8 cellular contexts compared by ENCODE assay signal in genomic region chr3:38139191-38139590, GRCh38. TPM values are rescaled to one million over a fixed set of nuclear protein-coding genes. Genes with fewer than 3 reads are reported as not detected.
DNase-seq lines count a peak whose midpoint lies in the region; ATAC-seq, FAIRE-seq and TF ChIP-seq lines count a peak whose summit lies in the region.

No MANE protein-coding gene starts in this region.

- H3K27ac ChIP-seq in esophagus squamous epithelium: peak overlapping the region; percentile 90 to 98 (median 94)

- H3K4me1 ChIP-seq in ES-I3 (ENCODE audit: insufficient read depth, low read length): no peaks in the 10 kb centered on the region; the same call in 1 of the 2 replicates
- H3K4me1 ChIP-seq in esophagus squamous epithelium: peaks cover 26 to 60% (median 36%) of the 10 kb centered on the region in 3 donors

- H3K27me3 ChIP-seq in esophagus squamous epithelium: no peaks in the 10 kb centered on the region

- TF ChIP-seq CTCF in esophagus squamous epithelium (IDR thresholded peaks at IDR 0.05): no peak
- TF ChIP-seq CTCF in progenitor cell of endocrine pancreas (IDR thresholded peaks at IDR 0.05; ENCODE audit: unreplicated experiment): no peak

- H3K4me3 Mint-ChIP-seq in progenitor cell of endocrine pancreas (ENCODE audit: low read depth): peak overlapping the region; percentile 98

- TF ChIP-seq POLR2A in esophagus squamous epithelium (IDR thresholded peaks at IDR 0.05): no peak

- no peaks in the 10 kb centered on the region for H3K36me3 ChIP-seq in ES-I3 (ENCODE audit: insufficient read depth, low read length)
- peaks cover 0 to 39% (median 0%) of the 10 kb centered on the region in 3 donors for H3K36me3 ChIP-seq in esophagus squamous epithelium

- no peaks in the 10 kb centered on the region for H3K9me3 Mint-ChIP-seq in progenitor cell of endocrine pancreas (ENCODE audit: low read depth)

- H3K4me1 Mint-ChIP-seq in progenitor cell of endocrine pancreas (ENCODE audit: low read depth): peaks cover 40% of the 10 kb centered on the region

- WGBS in esophagus squamous epithelium, 2 donors: 0 to 11% methylated on average over 5 to 7 of the region's 8 CpGs

- H3K27ac Mint-ChIP-seq in progenitor cell of endocrine pancreas: no peak overlapping the region

- peaks cover 3% of the 10 kb centered on the region for H3K36me3 Mint-ChIP-seq in progenitor cell of endocrine pancreas (ENCODE audit: insufficient read depth)

- peak overlapping the region; percentile 64 to 99 (median 90) for H3K4me3 ChIP-seq in esophagus squamous epithelium

- peak overlapping the region; percentile 60 for H3K9ac ChIP-seq in ES-I3 (ENCODE audit: low read depth, low read length)

- H3K9me3 ChIP-seq in ES-I3 (ENCODE audit: control insufficient read depth, insufficient read depth, low read length) (no peaks in the 10 kb centered on the region), esophagus squamous epithelium (no peaks in the 10 kb centered on the region)

- no peak for FAIRE-seq in frontal cortex (lab: Jason Lieb, UNC)

- H3K27me3 Mint-ChIP-seq in progenitor cell of endocrine pancreas: no peaks in the 10 kb centered on the region

- DNase-seq in RPMI8226: peak; percentile 24
- no peak for DNase-seq in esophagus squamous epithelium (lab: John Stamatoyannopoulos, UW)
- no peak for DNase-seq in progenitor cell of endocrine pancreas (ENCODE audit: low spot score, unreplicated experiment)
- DNase-seq in mesenteric fat pad (ENCODE audit: low spot score): no peak
- no peak for DNase-seq in NCI-H82 treated with DMSO at 0.1 percent for 48 hours (lab: John Stamatoyannopoulos, UW; ENCODE audit: unreplicated experiment)
- no peak for DNase-seq in frontal cortex (ENCODE audit: low spot score in 2 of 2)

- no peak for ATAC-seq in GM18868 (IDR thresholded peaks at IDR 0.05; ENCODE audit: unreplicated experiment)

- intact Hi-C loops in esophagus squamous epithelium (cut with DNase I): loop anchor here (10.0 kb wide), 1 partner anchor 104 kb away; the partner anchor contains the start of gene DLEC1

RNA-seq across cellular contexts. Expression of gene MYD88, which starts 0.7 kb away (rescaled TPM):
- total RNA-seq in esophagus squamous epithelium (10 to 100 TPM; 42.5 to 77.1 (median 60.2) TPM), progenitor cell of endocrine pancreas (23.9 and 24.2 TPM in 2 replicates), mesenteric fat pad (40.0 TPM), frontal cortex (3.7 TPM)

RNA-seq across cellular contexts. Expression of gene ACAA1, which starts 2.3 kb away (rescaled TPM):
- 10 to 100 TPM; 63.5 to 75.2 (median 68.7) TPM for total RNA-seq in esophagus squamous epithelium
- 97.8 and 104 TPM in 2 replicates for total RNA-seq in progenitor cell of endocrine pancreas
- total RNA-seq in mesenteric fat pad: 67.6 TPM
- 30.2 TPM for total RNA-seq in frontal cortex

RNA-seq across cellular contexts. Expression of gene OXSR1, which starts 26.1 kb away (rescaled TPM):
- 10 to 100 TPM; 28.8 to 48.2 (median 37.6) TPM for total RNA-seq in esophagus squamous epithelium
- 55.5 and 56.3 TPM in 2 replicates for total RNA-seq in progenitor cell of endocrine pancreas
- 51.8 TPM for total RNA-seq in mesenteric fat pad
- total RNA-seq in frontal cortex: 51.0 TPM
